8 cellular contexts compared by ENCODE assay signal in genomic region chr6:80004199-80005072, GRCh38. TPM values are rescaled to one million over a fixed set of nuclear protein-coding genes. Genes with fewer than 3 reads are reported as not detected.
DNase-seq lines count a peak whose midpoint lies in the region; ATAC-seq and TF ChIP-seq lines count a peak whose summit lies in the region.

TTK (plus strand) TSS chr6:80004649; CDS start chr6:80005844, 1,195 bp downstream.

- H3K9me3 ChIP-seq in SU-DHL-6 (ENCODE audit: insufficient read depth, low read length) (no peaks in the 10 kb centered on the region), ovary (no peaks in the 10 kb centered on the region), tibial artery (no peaks in the 10 kb centered on the region)

- no peaks in the 10 kb centered on the region for H3K9me3 Mint-ChIP-seq in activated naive CD8-positive, alpha-beta T cell treated with anti-CD3 and anti-CD28 coated beads, Interleukin-2, amount 10 ng/mL, durations not matched to agents 7 days and 5 days

- peak within 1 kb of the TSS; percentile 94 for H3K4me2 ChIP-seq in SU-DHL-6 (ENCODE audit: low read depth, low read length, poor library complexity, severe bottlenecking)

- no peak for TF ChIP-seq EP300 in ovary (IDR thresholded peaks at IDR 0.05)

- no peaks in the 10 kb centered on the region for H3F3A ChIP-seq in SU-DHL-6 (ENCODE audit: insufficient read depth)

- H3K4me1 Mint-ChIP-seq in activated naive CD8-positive, alpha-beta T cell treated with anti-CD3 and anti-CD28 coated beads, Interleukin-2, amount 10 ng/mL, durations not matched to agents 7 days and 5 days, result peaks cover 29% of the 10 kb centered on the region

- H3K4me3 ChIP-seq in SU-DHL-6 (ENCODE audit: insufficient read depth, low read length, poor library complexity, severe bottlenecking) (peak within 1 kb of the TSS; percentile 87), ovary (peak within 1 kb of the TSS; percentile 56), tibial artery (peak within 1 kb of the TSS; percentile 64 to 66)

- peak within 1 kb of the TSS; percentile 82 for H3K27ac ChIP-seq in SU-DHL-6 (ENCODE audit: low read depth, low read length)
- H3K27ac ChIP-seq in ovary, result peak within 1 kb of the TSS in 1 of 2 donors; percentile 61
- H3K27ac ChIP-seq in tibial artery, result peak within 1 kb of the TSS; percentile 85 to 90

- H3K36me3 ChIP-seq in SU-DHL-6 (ENCODE audit: low read length), result peaks cover 32% of the 10 kb centered on the region; the same call in 1 of the 2 replicates
- H3K36me3 ChIP-seq in ovary, result no peaks in the 10 kb centered on the region
- H3K36me3 ChIP-seq in tibial artery, result no peaks in the 10 kb centered on the region

- H3K27me3 ChIP-seq in SU-DHL-6 (ENCODE audit: low read length) (no peaks in the 10 kb centered on the region), ovary (no peaks in the 10 kb centered on the region), tibial artery (no peaks in the 10 kb centered on the region)

- H3K9me2 ChIP-seq in SU-DHL-6 (replicated peaks; ENCODE audit: insufficient read depth, low read length), result no peaks in the 10 kb centered on the region

- peak within 1 kb of the TSS; percentile 68 for H3K9ac ChIP-seq in SU-DHL-6 (ENCODE audit: low read length)

- no peaks in the 10 kb centered on the region for H4K20me1 ChIP-seq in SU-DHL-6 (ENCODE audit: low read depth, low read length)

- peaks cover 35% of the 10 kb centered on the region for H3K79me2 ChIP-seq in SU-DHL-6 (ENCODE audit: insufficient read depth, low read length)

- peaks cover 4% of the 10 kb centered on the region for H3K27me3 Mint-ChIP-seq in activated naive CD8-positive, alpha-beta T cell treated with anti-CD3 and anti-CD28 coated beads, Interleukin-2, amount 10 ng/mL, durations not matched to agents 7 days and 5 days

- ATAC-seq in HG02678 (IDR thresholded peaks at IDR 0.05; ENCODE audit: unreplicated experiment) (peak; percentile 100), Right ventricle myocardium inferior (peak; percentile 100)
- ATAC-seq in activated naive CD8-positive, alpha-beta T cell treated with anti-CD3 and anti-CD28 coated beads, Interleukin-2, amount 10 ng/mL, durations not matched to agents 7 days and 5 days (ENCODE audit: low read depth), result peak; percentile 96

- TF ChIP-seq POLR2A in ovary (IDR thresholded peaks at IDR 0.05), result peak; percentile 36

- POLR2A ChIA-PET in activated naive CD8-positive, alpha-beta T cell treated with anti-CD3 and anti-CD28 coated beads, Interleukin-2, amount 10 ng/mL, durations not matched to agents 7 days and 5 days (lab: Charles Lee), result interaction anchor here (0.6 to 2.5 kb wide), 8 partner anchors 11 to 102 kb away, joined by 3 to 18 read pairs (median 5); partner anchors contain the start of genes BCKDHB and ELOVL4

- H2AFZ ChIP-seq in SU-DHL-6 (ENCODE audit: low read depth, low read length, severe bottlenecking), result peak within 1 kb of the TSS; percentile 96

- 0 to 1% (median 1%) methylated on average over 53 to 54 of the region's 54 CpGs for WGBS in ovary, 3 donors

- intact Hi-C loops in Right ventricle myocardium inferior (cut with DNase I) (loop anchor here (1.0 kb wide), 1 partner anchor 102 kb away; the partner anchor contains the start of gene BCKDHB), ovary (cut with DNase I) (no loop called here), tibial artery (cut with DNase I; ENCODE audit: low total_unique reads) (loop anchor here (5.0 kb wide), 1 partner anchor 57 kb away; the partner anchor contains the start of gene ELOVL4)

- peak within 1 kb of the TSS; percentile 98 for H3K27ac Mint-ChIP-seq in activated naive CD8-positive, alpha-beta T cell treated with anti-CD3 and anti-CD28 coated beads, Interleukin-2, amount 10 ng/mL, durations not matched to agents 7 days and 5 days

- H3K36me3 Mint-ChIP-seq in activated naive CD8-positive, alpha-beta T cell treated with anti-CD3 and anti-CD28 coated beads, Interleukin-2, amount 10 ng/mL, durations not matched to agents 7 days and 5 days, result peaks cover 22% of the 10 kb centered on the region

- peak; percentile 89 for DNase-seq in GM10266 (ENCODE audit: extremely low spot score)
- DNase-seq in NCI-H128 (lab: John Stamatoyannopoulos, UW; ENCODE audit: unreplicated experiment), result peak; percentile 88
- DNase-seq in activated naive CD8-positive, alpha-beta T cell treated with anti-CD3 and anti-CD28 coated beads, Interleukin-2, amount 10 ng/mL, durations not matched to agents 7 days and 5 days, result peak; percentile 96
- peak; percentile 96 for DNase-seq in Right ventricle myocardium inferior (ENCODE audit: missing footprints)
- peak; percentile 84 to 93 (median 85) for DNase-seq in ovary
- peak; percentile 87 to 96 for DNase-seq in tibial artery

- peak within 1 kb of the TSS; percentile 99 for H3K4me3 Mint-ChIP-seq in activated naive CD8-positive, alpha-beta T cell treated with anti-CD3 and anti-CD28 coated beads, Interleukin-2, amount 10 ng/mL, durations not matched to agents 7 days and 5 days

- H3K4me1 ChIP-seq in ovary (ENCODE audit: insufficient read depth) (peaks cover 5% of the 10 kb centered on the region), tibial artery (peaks cover 0 to 7% (median 6%) of the 10 kb centered on the region in 4 donors)

- TF ChIP-seq CTCF in GM10266 (IDR thresholded peaks at IDR 0.05; ENCODE audit: control insufficient read depth, insufficient read depth, low read depth, missing control alignments), result no peak
- no peak for TF ChIP-seq CTCF in SU-DHL-6 (IDR thresholded peaks at IDR 0.05; ENCODE audit: insufficient read depth, low read length, poor library complexity, severe bottlenecking)
- TF ChIP-seq CTCF in ovary (IDR thresholded peaks at IDR 0.05), result no peak
- no peak for TF ChIP-seq CTCF in tibial artery (IDR thresholded peaks at IDR 0.05)

RNA-seq across cellular contexts. Expression of gene TTK, which starts in this region (rescaled TPM):
- 10 to 100 TPM; 25.7 to 27.1 TPM for total RNA-seq in activated naive CD8-positive, alpha-beta T cell treated with anti-CD3 and anti-CD28 coated beads, Interleukin-2, amount 10 ng/mL, durations not matched to agents 7 days and 5 days
- total RNA-seq in Right ventricle myocardium inferior, result 0.43 TPM
- under 1 TPM in 5 of 7 donors, not detected in 2; 0.10 to 0.94 (median 0.80) TPM for total RNA-seq in ovary
- polyA plus RNA-seq in ovary, result under 1 TPM; 0.36 to 0.87 TPM

Comparison
In these comparisons a context has a peak if more than half of its experiments do, and no peak if none do; other contexts are left out.
1. RNA of gene TTK (total RNA-seq): 25.7 to 27.1 TPM in activated naive CD8-positive, alpha-beta T cell treated with anti-CD3 and anti-CD28 coated beads, Interleukin-2, amount 10 ng/mL, durations not matched to agents 7 days and 5 days; 0.10 to 0.94 TPM in ovary and 0.43 TPM in Right ventricle myocardium inferior (single experiment); every median in the first group is over 10 times any median in the second.
2. Peak in DNase-seq and ATAC-seq in Right ventricle myocardium inferior; RNA of the gene not detected or under 1 TPM.
3. Peak in DNase-seq and H3K4me3 ChIP-seq in ovary; RNA of the gene not detected or under 1 TPM.
4. intact Hi-C loops: an anchor here in Right ventricle myocardium inferior (1.0 kb wide) and tibial artery (5.0 kb wide); none called in ovary.
5. Peak in every context shown above with its lines, with median percentiles within 50 percentile points of each other: DNase-seq, ATAC-seq and H3K4me3 ChIP-seq.